Comparison of ENCODE assay signal across 2 cellular contexts in genomic region chr17:65565559-65565958, GRCh38.
TF ChIP-seq lines count a peak whose summit lies in the region.

No MANE protein-coding gene starts in this region.

TF ChIP-seq in H1, 55 proteins besides CTCF, POLR2A, EP300 and RAD21 (continued from another document):
- no peak for TF ChIP-seq ZNF274 (IDR thresholded peaks at IDR 0.05; ENCODE audit: borderline replicate concordance, extremely low read depth, low read length)
- TF ChIP-seq NANOG (IDR thresholded peaks at IDR 0.05; ENCODE audit: insufficient read depth, low read depth, low read length, poor library complexity, severe bottlenecking), result no peak
- no peak for TF ChIP-seq TCF12 (IDR thresholded peaks at IDR 0.05; ENCODE audit: low read depth, low read length)
TF ChIP-seq in H1: peak in this region for 0.

TF ChIP-seq in neural cell, 6 proteins besides CTCF, POLR2A, EP300 and RAD21 (continued from another document):
- TF ChIP-seq REST (IDR thresholded peaks at IDR 0.05; ENCODE audit: borderline replicate concordance), result no peak
- TF ChIP-seq EZH2 (IDR thresholded peaks at IDR 0.05; ENCODE audit: borderline replicate concordance, insufficient read depth, low read length, poor library complexity, severe bottlenecking), result no peak
